Comparison of ENCODE assay signal across 9 cellular contexts in the genomic region with DNA sequence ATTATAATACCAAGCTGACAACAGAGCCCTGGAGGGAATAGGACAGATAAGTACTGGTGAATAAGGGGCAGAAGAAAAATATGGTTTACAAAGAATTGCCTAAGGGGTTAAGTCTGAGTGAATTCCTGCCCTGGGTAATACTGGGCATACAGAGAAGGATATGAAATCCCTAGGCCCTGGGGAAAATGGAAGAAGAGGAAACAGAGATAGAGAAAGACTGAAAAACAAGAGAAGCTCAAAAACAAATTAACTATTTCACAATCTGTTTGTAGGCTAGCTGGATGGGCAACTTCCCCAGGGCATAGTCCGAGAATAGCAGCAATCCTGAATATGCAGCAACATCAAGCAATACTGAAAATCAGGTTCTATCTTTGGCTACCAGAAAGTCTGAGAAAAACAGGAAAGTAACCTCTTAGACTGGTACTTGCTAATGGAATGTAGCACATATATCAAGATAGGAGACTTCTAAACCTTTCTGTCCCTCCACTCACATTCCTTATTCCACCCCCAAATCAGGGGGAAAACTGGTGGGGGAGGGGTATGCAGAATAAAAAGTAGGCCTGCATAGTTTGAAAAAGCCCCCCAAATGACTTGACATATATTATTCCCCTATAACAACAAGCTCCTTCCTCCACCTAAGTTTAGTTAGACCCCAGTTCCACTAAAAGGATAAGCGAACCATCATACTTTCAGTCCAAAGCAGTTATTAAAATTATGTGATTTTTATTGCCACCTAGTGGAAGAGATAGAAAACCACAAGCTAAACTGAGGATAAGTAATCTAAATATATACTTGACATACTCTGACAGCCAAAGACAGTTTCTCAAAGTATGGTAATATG. TPM values are rescaled to one million over a fixed set of nuclear protein-coding genes. Genes with fewer than 3 reads are reported as not detected.
DNase-seq lines count a peak whose midpoint lies in the region; ATAC-seq and TF ChIP-seq lines count a peak whose summit lies in the region.
"Had no signal": no experiment of that assay in that cellular context is flagged by ENCODE, and none has a peak within 500 bp of the region (broad histone marks: within the 10 kb centered on the region; RNA-seq: fewer than 3 reads in every experiment).

No MANE protein-coding gene starts in this region.

- no peaks in the 10 kb centered on the region for H3K9me2 ChIP-seq in OCI-LY1 (ENCODE audit: low read depth, low read length)

- peaks cover 3% of the 10 kb centered on the region for H3K36me3 Mint-ChIP-seq in memory B cell
- H3K36me3 Mint-ChIP-seq in activated T-cell treated with anti-CD3 and anti-CD28 coated beads, Interleukin-2, amount 50 U/mL, for 24 hours (ENCODE audit: low read depth), result peaks cover 13% of the 10 kb centered on the region

- H3K9me3 ChIP-seq in BE2C, result no peaks in the 10 kb centered on the region
- H3K9me3 ChIP-seq in OCI-LY1 (ENCODE audit: low read length), result no peaks in the 10 kb centered on the region

- TF ChIP-seq CTCF in BE2C (IDR thresholded peaks at IDR 0.05; ENCODE audit: low read depth, low read length) (peak; percentile 57), OCI-LY1 (IDR thresholded peaks at IDR 0.05; ENCODE audit: low read length) (peak; percentile 73)

- CTCF ChIA-PET in HEK293T (lab: Yijun Ruan, JAX), result interaction anchor here (0.6 to 1.0 kb wide), 3 partner anchors 16 to 384 kb away, joined by 3 to 4 read pairs (median 3); no protein-coding TSS in a partner anchor

- H3F3A ChIP-seq in OCI-LY1 (ENCODE audit: insufficient read depth, low read length), result no peaks in the 10 kb centered on the region

- no peak overlapping the region for H3K27ac Mint-ChIP-seq in memory B cell
- no peak overlapping the region for H3K27ac Mint-ChIP-seq in activated T-cell treated with anti-CD3 and anti-CD28 coated beads, Interleukin-2, amount 50 U/mL, for 24 hours

- peaks cover 2% of the 10 kb centered on the region for H3K4me1 Mint-ChIP-seq in memory B cell
- no peaks in the 10 kb centered on the region for H3K4me1 Mint-ChIP-seq in activated T-cell treated with anti-CD3 and anti-CD28 coated beads, Interleukin-2, amount 50 U/mL, for 24 hours (ENCODE audit: low read depth)

- no peaks in the 10 kb centered on the region for H3K36me3 ChIP-seq in BE2C
- no peaks in the 10 kb centered on the region for H3K36me3 ChIP-seq in OCI-LY1 (ENCODE audit: insufficient read depth, low read length)

- H3K27me3 ChIP-seq in BE2C (no peaks in the 10 kb centered on the region), OCI-LY1 (ENCODE audit: insufficient read depth, low read length) (no peaks in the 10 kb centered on the region)

- DNase-seq in BE2C (no peak), HEK293T (ENCODE audit: extremely low spot score) (peak; percentile 17), dedifferentiated amniotic fluid mesenchymal stem cell (ENCODE audit: extremely low spot score) (peak; percentile 72), memory B cell (ENCODE audit: low spot score in 2 of 2) (peak in 1 of 2 donors; percentile 17)
- DNase-seq in effector CD8-positive, alpha-beta T cell (lab: John Stamatoyannopoulos, UW), result no peak
- DNase-seq in activated T-cell treated with anti-CD3 and anti-CD28 coated beads, Interleukin-2, amount 50 U/mL, for 24 hours, result no peak

- H3K9me3 Mint-ChIP-seq in memory B cell, result no peaks in the 10 kb centered on the region
- no peaks in the 10 kb centered on the region for H3K9me3 Mint-ChIP-seq in activated T-cell treated with anti-CD3 and anti-CD28 coated beads, Interleukin-2, amount 50 U/mL, for 24 hours

- H3K4me3 ChIP-seq in BE2C (ENCODE audit: low read depth, low read length), result no peak overlapping the region
- no peak overlapping the region for H3K4me3 ChIP-seq in OCI-LY1 (ENCODE audit: low read depth, low read length, poor library complexity, severe bottlenecking)

- H3K27me3 Mint-ChIP-seq in memory B cell, result no peaks in the 10 kb centered on the region
- H3K27me3 Mint-ChIP-seq in activated T-cell treated with anti-CD3 and anti-CD28 coated beads, Interleukin-2, amount 50 U/mL, for 24 hours, result no peaks in the 10 kb centered on the region

- no peak overlapping the region for H3K4me2 ChIP-seq in OCI-LY1 (ENCODE audit: low read length)

- H3K4me3 Mint-ChIP-seq in memory B cell, result no peak overlapping the region
- H3K4me3 Mint-ChIP-seq in activated T-cell treated with anti-CD3 and anti-CD28 coated beads, Interleukin-2, amount 50 U/mL, for 24 hours, result no peak overlapping the region

- no peak overlapping the region for H3K9ac ChIP-seq in OCI-LY1 (ENCODE audit: low read length)

- no peaks in the 10 kb centered on the region for H3K79me2 ChIP-seq in OCI-LY1 (ENCODE audit: insufficient read depth, low read length)

- ATAC-seq in memory B cell (ENCODE audit: low read depth) (peak; percentile 29), HG03280 (IDR thresholded peaks at IDR 0.05; ENCODE audit: unreplicated experiment) (no peak)

- H3K4me1 ChIP-seq in BE2C (no peaks in the 10 kb centered on the region), OCI-LY1 (ENCODE audit: insufficient read depth, low read length, severe bottlenecking) (no peaks in the 10 kb centered on the region)

- H3K27ac ChIP-seq in OCI-LY1 (ENCODE audit: low read depth, low read length, poor library complexity, severe bottlenecking), result no peak overlapping the region

- H4K20me1 ChIP-seq in OCI-LY1 (ENCODE audit: insufficient read depth, low read length), result no peaks in the 10 kb centered on the region

- POLR2A ChIA-PET in HEK293T (lab: Yijun Ruan, JAX), result interaction anchor here (1.1 kb wide), 1 partner anchor 384 kb away, joined by 3 read pairs; a partner anchor contains a TSS

- no peak overlapping the region for H2AFZ ChIP-seq in OCI-LY1 (ENCODE audit: low read length)

TF ChIP-seq in HEK293T, 16 proteins besides CTCF, POLR2A, EP300 and RAD21:
- TF ChIP-seq NFRKB (IDR thresholded peaks at IDR 0.05) (no peak), FOXA1 (IDR thresholded peaks at IDR 0.05) (no peak), FOXM1 (IDR thresholded peaks at IDR 0.05; ENCODE audit: borderline replicate concordance) (no peak), HDGF (IDR thresholded peaks at IDR 0.05; ENCODE audit: borderline replicate concordance) (no peak), ZNF384 (IDR thresholded peaks at IDR 0.05) (no peak), TARDBP (IDR thresholded peaks at IDR 0.05) (no peak)
- TF ChIP-seq, protein P1, sequence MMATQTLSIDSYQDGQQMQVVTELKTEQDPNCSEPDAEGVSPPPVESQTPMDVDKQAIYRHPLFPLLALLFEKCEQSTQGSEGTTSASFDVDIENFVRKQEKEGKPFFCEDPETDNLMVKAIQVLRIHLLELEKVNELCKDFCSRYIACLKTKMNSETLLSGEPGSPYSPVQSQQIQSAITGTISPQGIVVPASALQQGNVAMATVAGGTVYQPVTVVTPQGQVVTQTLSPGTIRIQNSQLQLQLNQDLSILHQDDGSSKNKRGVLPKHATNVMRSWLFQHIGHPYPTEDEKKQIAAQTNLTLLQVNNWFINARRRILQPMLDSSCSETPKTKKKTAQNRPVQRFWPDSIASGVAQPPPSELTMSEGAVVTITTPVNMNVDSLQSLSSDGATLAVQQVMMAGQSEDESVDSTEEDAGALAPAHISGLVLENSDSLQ (IDR thresholded peaks at IDR 0.05), result peak; percentile 28; the same call in 1 of the 2 replicates

RNA-seq across cellular contexts. Expression of a gene that starts 20.6 kb away (rescaled TPM):
- polyA plus RNA-seq in BE2C (2012; ENCODE audit: insufficient read depth, insufficient read length, low read depth), result 3.8 TPM

RNA-seq across cellular contexts. Expression of a gene that starts 46.4 kb away (rescaled TPM):
- not detected for polyA plus RNA-seq in BE2C (2012; ENCODE audit: insufficient read depth, insufficient read length, low read depth)
- polyA plus RNA-seq: esophagus had no signal

Comparison
In these comparisons a context has a peak if more than half of its experiments do, and no peak if none do; other contexts are left out.
1. DNase-seq: peak in HEK293T (single experiment) and dedifferentiated amniotic fluid mesenchymal stem cell (single experiment); none in BE2C (single experiment), effector CD8-positive, alpha-beta T cell (single experiment) and activated T-cell treated with anti-CD3 and anti-CD28 coated beads, Interleukin-2, amount 50 U/mL, for 24 hours (single experiment).